In genomic region chr4:95465010-95465409, GRCh38 we compare ENCODE assay signal across 21 cellular contexts.
DNase-seq lines count a peak whose midpoint lies in the region; TF ChIP-seq lines count a peak whose summit lies in the region.
"Had no signal": no experiment of that assay in that cellular context is flagged by ENCODE, and none has a peak within 500 bp of the region (broad histone marks: within the 10 kb centered on the region; RNA-seq: fewer than 3 reads in every experiment).

No MANE protein-coding gene starts in this region.

- intact Hi-C loops in Caco-2 (cut with micrococcal nuclease; ENCODE audit: unreplicated experiment), result loop anchor here (1.0 kb wide), 1 partner anchor 56 kb away; no protein-coding TSS in a partner anchor
- intact Hi-C loops in activated CD4-positive, alpha-beta T cell treated with anti-CD3 and anti-CD28 coated beads, Interleukin-2, amount 10 ng/mL, durations not matched to agents 24 days and 14 days (cut with micrococcal nuclease), result no loop called here

- H3K4me1 ChIP-seq in Caco-2, result peaks cover 10% of the 10 kb centered on the region
- H3K4me1 ChIP-seq: BLaER1 treated with 17β-estradiol and CSF1 and Interleukin-3, amounts not matched to agents 10 nM and 100 nM; esophagus squamous epithelium had no signal

- no peaks in the 10 kb centered on the region for H3K9me3 ChIP-seq in Caco-2
- H3K9me3 ChIP-seq: BLaER1 treated with 17β-estradiol and CSF1 and Interleukin-3, amounts not matched to agents 10 nM and 100 nM; esophagus squamous epithelium had no signal

- H3K4me3 ChIP-seq in Caco-2 (ENCODE audit: low read depth, low read length) (no peak overlapping the region), astrocyte of the spinal cord (ENCODE audit: low read depth, low read length) (no peak overlapping the region)
- H3K4me3 ChIP-seq: BLaER1 treated with 17β-estradiol and CSF1 and Interleukin-3, amounts not matched to agents 10 nM and 100 nM; esophagus squamous epithelium; lung had no signal

- no peaks in the 10 kb centered on the region for H3K36me3 Mint-ChIP-seq in Caco-2 (ENCODE audit: insufficient read depth, unreplicated experiment)
- H3K36me3 Mint-ChIP-seq in activated T-cell treated with anti-CD3 and anti-CD28 coated beads, Interleukin-2, amount 50 U/mL, for 24 hours (ENCODE audit: low read depth), result no peaks in the 10 kb centered on the region
- H3K36me3 Mint-ChIP-seq in activated CD4-positive, alpha-beta T cell treated with anti-CD3 and anti-CD28 coated beads, Interleukin-2, amount 10 ng/mL, durations not matched to agents 24 days and 14 days (ENCODE audit: low read depth), result no peaks in the 10 kb centered on the region

- TF ChIP-seq CTCF in Caco-2 (IDR thresholded peaks at IDR 0.05; ENCODE audit: insufficient read depth in 1 of 2, low read depth in 1 of 2, low read length in 1 of 2, severe bottlenecking in 1 of 2, unreplicated experiment in 1 of 2), result no peak
- no peak for TF ChIP-seq CTCF in astrocyte of the spinal cord (IDR thresholded peaks at IDR 0.05; ENCODE audit: low read depth, low read length)

- H3K4me3 Mint-ChIP-seq in Caco-2 (ENCODE audit: unreplicated experiment), result no peak overlapping the region
- no peak overlapping the region for H3K4me3 Mint-ChIP-seq in activated T-cell treated with anti-CD3 and anti-CD28 coated beads, Interleukin-2, amount 50 U/mL, for 24 hours
- no peak overlapping the region for H3K4me3 Mint-ChIP-seq in activated CD4-positive, alpha-beta T cell treated with anti-CD3 and anti-CD28 coated beads, Interleukin-2, amount 10 ng/mL, durations not matched to agents 24 days and 14 days
- H3K4me3 Mint-ChIP-seq: activated T-cell treated with anti-CD3 and anti-CD28 coated beads, Interleukin-2, amount 50 U/mL, for 72 hours had no signal

- H3K4me1 Mint-ChIP-seq in Caco-2 (ENCODE audit: low read depth, unreplicated experiment), result peaks cover 15% of the 10 kb centered on the region
- H3K4me1 Mint-ChIP-seq in activated T-cell treated with anti-CD3 and anti-CD28 coated beads, Interleukin-2, amount 50 U/mL, for 24 hours (ENCODE audit: low read depth), result no peaks in the 10 kb centered on the region
- no peaks in the 10 kb centered on the region for H3K4me1 Mint-ChIP-seq in activated CD4-positive, alpha-beta T cell treated with anti-CD3 and anti-CD28 coated beads, Interleukin-2, amount 10 ng/mL, durations not matched to agents 24 days and 14 days

- no TSS peak for BruUV-seq in Caco-2 (replicated peaks; lab: Mats Ljungman, UMichigan)

- H3K36me3 ChIP-seq in Caco-2 (ENCODE audit: control insufficient read depth, insufficient read depth, low read length), result no peaks in the 10 kb centered on the region
- H3K36me3 ChIP-seq: BLaER1 treated with 17β-estradiol and CSF1 and Interleukin-3, amounts not matched to agents 10 nM and 100 nM; esophagus squamous epithelium had no signal

- H3K9me3 Mint-ChIP-seq in Caco-2 (ENCODE audit: unreplicated experiment), result peaks cover 11% of the 10 kb centered on the region
- no peaks in the 10 kb centered on the region for H3K9me3 Mint-ChIP-seq in activated T-cell treated with anti-CD3 and anti-CD28 coated beads, Interleukin-2, amount 50 U/mL, for 24 hours
- no peaks in the 10 kb centered on the region for H3K9me3 Mint-ChIP-seq in activated CD4-positive, alpha-beta T cell treated with anti-CD3 and anti-CD28 coated beads, Interleukin-2, amount 10 ng/mL, durations not matched to agents 24 days and 14 days

- DNase-seq in Caco-2, result peak; percentile 30 to 41
- peak; percentile 27 for DNase-seq in M059J (ENCODE audit: low read depth)
- peak; percentile 54 for DNase-seq in astrocyte of the spinal cord (ENCODE audit: low read depth, low spot score)
- DNase-seq in myocyte (ENCODE audit: low read depth), result peak; percentile 3
- no peak for DNase-seq in NCI-H2081 (lab: John Stamatoyannopoulos, UW)
- DNase-seq in mesenteric fat pad (ENCODE audit: low spot score), result no peak
- no peak for DNase-seq in activated T-cell treated with anti-CD3 and anti-CD28 coated beads, Interleukin-2, amount 50 U/mL, for 24 hours
- DNase-seq in activated CD4-positive, alpha-beta T cell treated with anti-CD3 and anti-CD28 coated beads, Interleukin-2, amount 10 ng/mL, durations not matched to agents 24 days and 14 days, result no peak
- DNase-seq: ACHN; activated CD4-positive, CD25-positive, alpha-beta regulatory T cell treated with anti-CD3 and anti-CD28 coated beads, Interleukin-2, amount 50 U/mL, for 72 hours; activated CD8-positive, alpha-beta memory T cell treated with anti-CD3 and anti-CD28 coated beads for 24 hours; activated naive CD4-positive, alpha-beta T cell treated with anti-CD3 and anti-CD28 coated beads, Interleukin-2, amount 50 U/mL, for 16 hours; activated T-cell treated with anti-CD3 and anti-CD28 coated beads, Interleukin-2, amount 50 U/mL, for 72 hours; effector CD8-positive, alpha-beta T cell; esophagus squamous epithelium; glutamatergic neuron; NCI-H1930; occipital lobe; RPMI8226 had no signal

- in situ Hi-C loops in astrocyte of the spinal cord (cut with HindIII; ENCODE audit: low sequenced_read_pairs), result no loop called here

- POLR2A ChIA-PET in Caco-2 (lab: Charles Lee), result no interaction called here

- no peak overlapping the region for H3K27ac Mint-ChIP-seq in Caco-2 (ENCODE audit: unreplicated experiment)
- no peak overlapping the region for H3K27ac Mint-ChIP-seq in activated T-cell treated with anti-CD3 and anti-CD28 coated beads, Interleukin-2, amount 50 U/mL, for 24 hours
- no peak overlapping the region for H3K27ac Mint-ChIP-seq in activated CD4-positive, alpha-beta T cell treated with anti-CD3 and anti-CD28 coated beads, Interleukin-2, amount 10 ng/mL, durations not matched to agents 24 days and 14 days
- H3K27ac Mint-ChIP-seq: activated T-cell treated with anti-CD3 and anti-CD28 coated beads, Interleukin-2, amount 50 U/mL, for 72 hours had no signal

- CTCF ChIA-PET in Caco-2 (lab: Charles Lee), result no interaction called here

- no peaks in the 10 kb centered on the region for H3K27me3 ChIP-seq in Caco-2 (replicated peaks; ENCODE audit: control insufficient read depth, insufficient read depth, low read length)
- H3K27me3 ChIP-seq: BLaER1 treated with 17β-estradiol and CSF1 and Interleukin-3, amounts not matched to agents 10 nM and 100 nM; esophagus squamous epithelium had no signal

- H3K27me3 Mint-ChIP-seq in Caco-2 (ENCODE audit: insufficient read depth, unreplicated experiment), result no peaks in the 10 kb centered on the region
- no peaks in the 10 kb centered on the region for H3K27me3 Mint-ChIP-seq in activated T-cell treated with anti-CD3 and anti-CD28 coated beads, Interleukin-2, amount 50 U/mL, for 24 hours
- H3K27me3 Mint-ChIP-seq in activated CD4-positive, alpha-beta T cell treated with anti-CD3 and anti-CD28 coated beads, Interleukin-2, amount 10 ng/mL, durations not matched to agents 24 days and 14 days, result no peaks in the 10 kb centered on the region

Comparison
In these comparisons a context has a peak if more than half of its experiments do, and no peak if none do; other contexts are left out.
1. DNase-seq: peak in Caco-2 (2 of 2), M059J (single experiment), astrocyte of the spinal cord (single experiment) and myocyte (single experiment); none in NCI-H2081 (0 of 2), mesenteric fat pad (single experiment), activated T-cell treated with anti-CD3 and anti-CD28 coated beads, Interleukin-2, amount 50 U/mL, for 24 hours (single experiment) and activated CD4-positive, alpha-beta T cell treated with anti-CD3 and anti-CD28 coated beads, Interleukin-2, amount 10 ng/mL, durations not matched to agents 24 days and 14 days (single experiment).